In genomic region chr12:56158029-56158925, GRCh38 we compare ENCODE assay signal across 1 cellular context.
TF ChIP-seq lines count a peak whose summit lies in the region.

MYL6 (plus strand) TSS chr12:56158359; CDS start chr12:56158402, 43 bp downstream.

TF ChIP-seq in HepG2, 621 proteins besides CTCF, POLR2A, EP300 and RAD21 (continued from another document and continues in another):
- TF ChIP-seq, protein P1, sequence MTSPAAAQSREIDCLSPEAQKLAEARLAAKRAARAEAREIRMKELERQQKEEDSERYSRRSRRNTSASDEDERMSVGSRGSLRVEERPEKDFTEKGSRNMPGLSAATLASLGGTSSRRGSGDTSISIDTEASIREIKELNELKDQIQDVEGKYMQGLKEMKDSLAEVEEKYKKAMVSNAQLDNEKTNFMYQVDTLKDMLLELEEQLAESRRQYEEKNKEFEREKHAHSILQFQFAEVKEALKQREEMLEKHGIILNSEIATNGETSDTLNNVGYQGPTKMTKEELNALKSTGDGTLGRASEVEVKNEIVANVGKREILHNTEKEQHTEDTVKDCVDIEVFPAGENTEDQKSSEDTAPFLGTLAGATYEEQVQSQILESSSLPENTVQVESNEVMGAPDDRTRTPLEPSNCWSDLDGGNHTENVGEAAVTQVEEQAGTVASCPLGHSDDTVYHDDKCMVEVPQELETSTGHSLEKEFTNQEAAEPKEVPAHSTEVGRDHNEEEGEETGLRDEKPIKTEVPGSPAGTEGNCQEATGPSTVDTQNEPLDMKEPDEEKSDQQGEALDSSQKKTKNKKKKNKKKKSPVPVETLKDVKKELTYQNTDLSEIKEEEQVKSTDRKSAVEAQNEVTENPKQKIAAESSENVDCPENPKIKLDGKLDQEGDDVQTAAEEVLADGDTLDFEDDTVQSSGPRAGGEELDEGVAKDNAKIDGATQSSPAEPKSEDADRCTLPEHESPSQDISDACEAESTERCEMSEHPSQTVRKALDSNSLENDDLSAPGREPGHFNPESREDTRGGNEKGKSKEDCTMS (CRISPR knock-in tag; conservative IDR thresholded peaks at IDR 0.05) = no peak
- TF ChIP-seq THAP7 (CRISPR knock-in tag; IDR thresholded peaks at IDR 0.05) (no peak), ZNF563 (CRISPR knock-in tag; IDR thresholded peaks at IDR 0.05) (0 out of 2 replicates have a peak, but pooled peaks have one; percentile 18), ZNF790 (CRISPR knock-in tag; IDR thresholded peaks at IDR 0.05; ENCODE audit: borderline replicate concordance) (no peak), ZNF33A (CRISPR knock-in tag; IDR thresholded peaks at IDR 0.05; ENCODE audit: borderline replicate concordance) (0 out of 2 replicates have a peak, but pooled peaks have one; percentile 33), NFYB (CRISPR knock-in tag; IDR thresholded peaks at IDR 0.05) (peak; percentile 75), PHB2 (IDR thresholded peaks at IDR 0.05; ENCODE audit: partially characterized antibody) (no peak), ZNF607 (CRISPR knock-in tag; IDR thresholded peaks at IDR 0.05; ENCODE audit: borderline replicate concordance) (no peak), KAT7 (CRISPR knock-in tag; IDR thresholded peaks at IDR 0.05; ENCODE audit: borderline replicate concordance) (no peak; the same call in 1 of the 2 replicates), SP5 (CRISPR knock-in tag; IDR thresholded peaks at IDR 0.05; ENCODE audit: borderline replicate concordance, low read depth) (no peak), ZNF674 (CRISPR knock-in tag; IDR thresholded peaks at IDR 0.05; ENCODE audit: low read depth) (no peak), XRCC5 (optimal IDR thresholded peaks at IDR 0.05; ENCODE audit: low read length) (no peak), ZNF570 (CRISPR knock-in tag; IDR thresholded peaks at IDR 0.05; ENCODE audit: borderline replicate concordance) (no peak), ARNTL (CRISPR knock-in tag; IDR thresholded peaks at IDR 0.05) (no peak), NFIC (IDR thresholded peaks at IDR 0.05; ENCODE audit: low read length) (0 out of 2 replicates have a peak, but pooled peaks have one; percentile 32), ZMAT3 (CRISPR knock-in tag; conservative IDR thresholded peaks at IDR 0.05) (no peak), E2F2 (CRISPR knock-in tag; IDR thresholded peaks at IDR 0.05; ENCODE audit: borderline replicate concordance) (no peak), MLLT10 (CRISPR knock-in tag; IDR thresholded peaks at IDR 0.05) (no peak), ZSCAN31 (CRISPR knock-in tag; IDR thresholded peaks at IDR 0.05; ENCODE audit: low read depth) (0 out of 2 replicates have a peak, but pooled peaks have one; percentile 39), CBX1 (IDR thresholded peaks at IDR 0.05; ENCODE audit: low read depth) (no peak), ZNF276 (CRISPR knock-in tag; IDR thresholded peaks at IDR 0.05; ENCODE audit: low read depth) (no peak), DRAP1 (CRISPR knock-in tag; IDR thresholded peaks at IDR 0.05) (peak; percentile 100), KIAA2018 (CRISPR knock-in tag; IDR thresholded peaks at IDR 0.05; ENCODE audit: borderline replicate concordance) (no peak), ZNF678 (CRISPR knock-in tag; IDR thresholded peaks at IDR 0.05) (no peak), RFX1 (IDR thresholded peaks at IDR 0.05) (no peak), SYNCRIP (IDR thresholded peaks at IDR 0.05; ENCODE audit: insufficient read depth, low read depth, low read length) (no peak), AGO2 (optimal IDR thresholded peaks at IDR 0.05; ENCODE audit: low read depth, low read length) (peak; percentile 82)
- TF ChIP-seq, protein P2, sequence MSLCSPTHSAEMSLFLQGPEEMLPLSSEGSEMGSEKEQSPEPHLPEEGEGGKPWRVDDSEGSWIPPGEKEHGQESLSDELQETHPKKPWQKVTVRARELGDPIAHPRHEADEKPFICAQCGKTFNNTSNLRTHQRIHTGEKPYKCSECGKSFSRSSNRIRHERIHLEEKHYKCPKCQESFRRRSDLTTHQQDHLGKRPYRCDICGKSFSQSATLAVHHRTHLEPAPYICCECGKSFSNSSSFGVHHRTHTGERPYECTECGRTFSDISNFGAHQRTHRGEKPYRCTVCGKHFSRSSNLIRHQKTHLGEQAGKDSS (CRISPR knock-in tag; IDR thresholded peaks at IDR 0.05; ENCODE audit: borderline replicate concordance, low read depth) = peak; percentile 43; the same call in 1 of the 2 replicates
- TF ChIP-seq, protein P3, sequence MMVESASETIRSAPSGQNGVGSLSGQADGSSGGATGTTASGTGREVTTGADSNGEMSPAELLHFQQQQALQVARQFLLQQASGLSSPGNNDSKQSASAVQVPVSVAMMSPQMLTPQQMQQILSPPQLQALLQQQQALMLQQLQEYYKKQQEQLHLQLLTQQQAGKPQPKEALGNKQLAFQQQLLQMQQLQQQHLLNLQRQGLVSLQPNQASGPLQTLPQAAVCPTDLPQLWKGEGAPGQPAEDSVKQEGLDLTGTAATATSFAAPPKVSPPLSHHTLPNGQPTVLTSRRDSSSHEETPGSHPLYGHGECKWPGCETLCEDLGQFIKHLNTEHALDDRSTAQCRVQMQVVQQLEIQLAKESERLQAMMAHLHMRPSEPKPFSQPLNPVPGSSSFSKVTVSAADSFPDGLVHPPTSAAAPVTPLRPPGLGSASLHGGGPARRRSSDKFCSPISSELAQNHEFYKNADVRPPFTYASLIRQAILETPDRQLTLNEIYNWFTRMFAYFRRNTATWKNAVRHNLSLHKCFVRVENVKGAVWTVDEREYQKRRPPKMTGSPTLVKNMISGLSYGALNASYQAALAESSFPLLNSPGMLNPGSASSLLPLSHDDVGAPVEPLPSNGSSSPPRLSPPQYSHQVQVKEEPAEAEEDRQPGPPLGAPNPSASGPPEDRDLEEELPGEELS (CRISPR knock-in tag; IDR thresholded peaks at IDR 0.05) = no peak
- TF ChIP-seq, protein P4, sequence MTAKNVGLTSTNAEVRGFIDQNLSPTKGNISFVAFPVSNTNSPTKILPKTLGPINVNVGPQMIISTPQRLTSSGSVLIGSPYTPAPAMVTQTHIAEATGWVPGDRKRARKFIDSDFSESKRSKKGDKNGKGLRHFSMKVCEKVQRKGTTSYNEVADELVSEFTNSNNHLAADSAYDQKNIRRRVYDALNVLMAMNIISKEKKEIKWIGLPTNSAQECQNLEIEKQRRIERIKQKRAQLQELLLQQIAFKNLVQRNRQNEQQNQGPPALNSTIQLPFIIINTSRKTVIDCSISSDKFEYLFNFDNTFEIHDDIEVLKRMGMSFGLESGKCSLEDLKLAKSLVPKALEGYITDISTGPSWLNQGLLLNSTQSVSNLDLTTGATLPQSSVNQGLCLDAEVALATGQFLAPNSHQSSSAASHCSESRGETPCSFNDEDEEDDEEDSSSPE (CRISPR knock-in tag; IDR thresholded peaks at IDR 0.05) = no peak
- TF ChIP-seq, protein P5, sequence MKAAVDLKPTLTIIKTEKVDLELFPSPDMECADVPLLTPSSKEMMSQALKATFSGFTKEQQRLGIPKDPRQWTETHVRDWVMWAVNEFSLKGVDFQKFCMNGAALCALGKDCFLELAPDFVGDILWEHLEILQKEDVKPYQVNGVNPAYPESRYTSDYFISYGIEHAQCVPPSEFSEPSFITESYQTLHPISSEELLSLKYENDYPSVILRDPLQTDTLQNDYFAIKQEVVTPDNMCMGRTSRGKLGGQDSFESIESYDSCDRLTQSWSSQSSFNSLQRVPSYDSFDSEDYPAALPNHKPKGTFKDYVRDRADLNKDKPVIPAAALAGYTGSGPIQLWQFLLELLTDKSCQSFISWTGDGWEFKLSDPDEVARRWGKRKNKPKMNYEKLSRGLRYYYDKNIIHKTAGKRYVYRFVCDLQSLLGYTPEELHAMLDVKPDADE (CRISPR knock-in tag; IDR thresholded peaks at IDR 0.05) = no peak
- TF ChIP-seq, protein P6, sequence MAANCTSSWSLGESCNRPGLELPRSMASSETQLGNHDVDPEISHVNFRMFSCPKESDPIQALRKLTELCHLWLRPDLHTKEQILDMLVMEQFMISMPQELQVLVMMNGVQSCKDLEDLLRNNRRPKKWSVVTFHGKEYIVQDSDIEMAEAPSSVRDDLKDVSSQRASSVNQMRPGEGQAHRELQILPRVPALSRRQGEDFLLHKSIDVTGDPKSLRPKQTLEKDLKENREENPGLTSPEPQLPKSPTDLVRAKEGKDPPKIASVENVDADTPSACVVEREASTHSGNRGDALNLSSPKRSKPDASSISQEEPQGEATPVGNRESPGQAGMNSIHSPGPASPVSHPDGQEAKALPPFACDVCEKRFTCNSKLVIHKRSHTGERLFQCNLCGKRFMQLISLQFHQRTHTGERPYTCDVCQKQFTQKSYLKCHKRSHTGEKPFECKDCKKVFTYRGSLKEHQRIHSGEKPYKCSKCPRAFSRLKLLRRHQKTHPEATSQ (CRISPR knock-in tag; IDR thresholded peaks at IDR 0.05; ENCODE audit: borderline replicate concordance) = no peak
- TF ChIP-seq, protein P7, sequence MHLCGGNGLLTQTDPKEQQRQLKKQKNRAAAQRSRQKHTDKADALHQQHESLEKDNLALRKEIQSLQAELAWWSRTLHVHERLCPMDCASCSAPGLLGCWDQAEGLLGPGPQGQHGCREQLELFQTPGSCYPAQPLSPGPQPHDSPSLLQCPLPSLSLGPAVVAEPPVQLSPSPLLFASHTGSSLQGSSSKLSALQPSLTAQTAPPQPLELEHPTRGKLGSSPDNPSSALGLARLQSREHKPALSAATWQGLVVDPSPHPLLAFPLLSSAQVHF (CRISPR knock-in tag; IDR thresholded peaks at IDR 0.05) = no peak
